ENCODE assay signal across 26 cellular contexts in the genomic region with DNA sequence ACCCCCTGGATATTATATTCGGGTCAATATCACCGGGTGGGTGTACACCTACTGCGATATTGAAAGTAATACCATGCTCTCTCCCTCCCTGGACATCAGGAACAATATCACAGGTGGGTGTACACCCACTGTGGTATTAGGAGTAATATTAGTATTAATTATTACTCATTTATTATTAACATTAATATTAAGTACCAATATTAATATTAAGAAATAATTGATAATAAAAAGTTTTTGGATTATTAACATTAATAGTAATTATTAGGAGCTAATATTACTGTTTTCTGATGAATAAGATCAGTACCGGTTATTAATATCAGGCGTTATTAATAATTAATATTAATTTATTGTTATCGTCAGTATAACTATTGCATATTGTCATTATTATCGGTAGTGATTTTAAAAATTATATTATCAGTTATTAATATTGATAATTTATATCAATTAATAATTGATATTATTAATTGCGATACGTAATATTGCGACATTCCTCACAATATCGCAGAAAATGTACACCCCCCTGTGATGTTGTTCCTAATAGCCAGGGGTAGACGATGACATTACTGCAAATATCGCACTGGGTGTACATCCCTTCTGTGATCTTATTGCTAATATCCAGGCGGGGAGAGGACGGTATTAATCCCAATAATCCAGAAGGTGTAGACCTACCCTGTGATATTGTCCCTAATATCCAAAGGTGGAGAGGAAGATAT. TPM values are rescaled to one million over a fixed set of nuclear protein-coding genes. Genes with fewer than 3 reads are reported as not detected.
DNase-seq lines count a peak whose midpoint lies in the region; ATAC-seq, FAIRE-seq and TF ChIP-seq lines count a peak whose summit lies in the region.
"Had no signal": no experiment of that assay in that cellular context is flagged by ENCODE, and none has a peak within 500 bp of the region (broad histone marks: within the 10 kb centered on the region; RNA-seq: fewer than 3 reads in every experiment).

No MANE protein-coding gene starts in this region.

- no peaks in the 10 kb centered on the region for H3K9me3 ChIP-seq in IMR-90 (ENCODE audit: control insufficient read depth, insufficient read depth, low read length)
- H3K9me3 ChIP-seq in osteoblast (ENCODE audit: low read depth, low read length), result no peaks in the 10 kb centered on the region
- H3K9me3 ChIP-seq: BE2C; BLaER1 treated with 17β-estradiol and CSF1 and Interleukin-3, amounts not matched to agents 10 nM and 100 nM had no signal

- no peak overlapping the region for H3K4me2 ChIP-seq in IMR-90 (ENCODE audit: low read depth, low read length)
- no peak overlapping the region for H3K4me2 ChIP-seq in osteoblast (ENCODE audit: insufficient read depth, low read length)
- H3K4me2 ChIP-seq: BLaER1 treated with 17β-estradiol and CSF1 and Interleukin-3, amounts not matched to agents 10 nM and 100 nM had no signal

- H2BK5ac ChIP-seq in IMR-90 (ENCODE audit: low read depth, low read length, poor library complexity, severe bottlenecking), result no peak overlapping the region

- H2AFZ ChIP-seq in IMR-90 (replicated peaks; ENCODE audit: low read length, poor library complexity) (no peak overlapping the region), osteoblast (ENCODE audit: low read length) (no peak overlapping the region)
- H2AFZ ChIP-seq: GM23248 had no signal

- no peaks in the 10 kb centered on the region for H3K79me2 ChIP-seq in osteoblast (ENCODE audit: insufficient read depth, low read length)

- dilution Hi-C loops in IMR-90 (cut with HindIII; ENCODE audit: low sequenced_read_pairs, unreplicated experiment), result no loop called here

- WGBS in IMR-90 (ENCODE audit: extremely low coverage in 2 of 2, insufficient read length in 1 of 2), 2 experiments, result no CpG with 5 or more reads among the region's 15 CpGs

- H3K27ac ChIP-seq in IMR-90 (ENCODE audit: insufficient read depth, low read length) (no peak overlapping the region), osteoblast (ENCODE audit: low read depth, low read length) (no peak overlapping the region)
- H3K27ac ChIP-seq: BLaER1 treated with 17β-estradiol and CSF1 and Interleukin-3, amounts not matched to agents 10 nM and 100 nM; GM23248 had no signal

- POLR2A ChIA-PET in IMR-90 (lab: Charles Lee; ENCODE audit: unreplicated experiment) (no interaction called here), T-cell (lab: Charles Lee) (no interaction called here)

- H3K27me3 Mint-ChIP-seq in natural killer cell treated with Interleukin-12 subunit alpha and Interleukin-12 subunit beta and Interleukin-15 and Interleukin-18, amount 100 ng/mL, for 72 hours, result peaks cover 13 to 29% of the 10 kb centered on the region in 2 donors
- peaks cover 45 to 59% of the 10 kb centered on the region in 2 donors for H3K27me3 Mint-ChIP-seq in T-cell

- no peak overlapping the region for H2AK9ac ChIP-seq in IMR-90 (replicated peaks; ENCODE audit: low read depth, low read length, poor library complexity)

- H3K4me3 Mint-ChIP-seq in natural killer cell treated with Interleukin-12 subunit alpha and Interleukin-12 subunit beta and Interleukin-15 and Interleukin-18, amount 100 ng/mL, for 72 hours, result no peak overlapping the region
- no peak overlapping the region for H3K4me3 Mint-ChIP-seq in T-cell
- H3K4me3 Mint-ChIP-seq: CD14-positive monocyte; CD4-positive, alpha-beta T cell; CD8-positive, alpha-beta memory T cell had no signal

- H4K5ac ChIP-seq in IMR-90 (ENCODE audit: low read depth, low read length), result no peak overlapping the region

- TF ChIP-seq CTCF in IMR-90 (conservative IDR thresholded peaks at IDR 0.05; ENCODE audit: low read depth, low read length), result no peak
- TF ChIP-seq CTCF in osteoblast (IDR thresholded peaks at IDR 0.05; ENCODE audit: extremely low read depth, low read depth, low read length), result no peak

- TF ChIP-seq POLR2A in IMR-90 (IDR thresholded peaks at IDR 0.05; ENCODE audit: low read depth, low read length), result no peak

- no peak overlapping the region for H3K56ac ChIP-seq in IMR-90 (ENCODE audit: extremely low read depth, insufficient read depth, low read length)

- no peak overlapping the region for H4K91ac ChIP-seq in IMR-90 (ENCODE audit: insufficient read depth, low read depth, low read length)

- H3K79me1 ChIP-seq in IMR-90 (ENCODE audit: low read depth in 1 of 2, low read length in 2 of 2), result no peaks in the 10 kb centered on the region

- no peak overlapping the region for H3K9ac ChIP-seq in IMR-90 (ENCODE audit: low read depth, low read length)
- H3K9ac ChIP-seq: BLaER1 treated with 17β-estradiol and CSF1 and Interleukin-3, amounts not matched to agents 10 nM and 100 nM; GM23248 had no signal

- CTCF ChIA-PET in IMR-90 (lab: Yijun Ruan, JAX), result no interaction called here
- CTCF ChIA-PET in T-cell (lab: Charles Lee), result interaction anchor here in 1 of 2 donors (0.5 kb wide), 1 partner anchor 72 kb away, joined by 3 read pairs; no protein-coding TSS in a partner anchor

- H3K4me3 ChIP-seq in IMR-90 (ENCODE audit: insufficient read depth, low read depth, low read length), result no peak overlapping the region
- H3K4me3 ChIP-seq in osteoblast (ENCODE audit: insufficient read depth, low read length), result no peak overlapping the region
- H3K4me3 ChIP-seq: BLaER1 treated with 17β-estradiol and CSF1 and Interleukin-3, amounts not matched to agents 10 nM and 100 nM; GM23248 had no signal

- H3K18ac ChIP-seq in IMR-90 (ENCODE audit: low read depth, low read length), result no peak overlapping the region

- no peak overlapping the region for H2AK5ac ChIP-seq in IMR-90 (ENCODE audit: low read depth, low read length)

- no peak overlapping the region for H3K14ac ChIP-seq in IMR-90 (replicated peaks; ENCODE audit: low read depth, low read length)

- no peak overlapping the region for H2BK20ac ChIP-seq in IMR-90 (ENCODE audit: low read depth, low read length)

- H4K8ac ChIP-seq in IMR-90 (ENCODE audit: low read depth in 2 of 2, low read length in 2 of 2), result no peak overlapping the region

- no peaks in the 10 kb centered on the region for H3K4me1 Mint-ChIP-seq in natural killer cell treated with Interleukin-12 subunit alpha and Interleukin-12 subunit beta and Interleukin-15 and Interleukin-18, amount 100 ng/mL, for 72 hours (ENCODE audit: low read depth in 2 of 2)
- H3K4me1 Mint-ChIP-seq in T-cell, result no peaks in the 10 kb centered on the region
- H3K4me1 Mint-ChIP-seq: CD14-positive monocyte; CD8-positive, alpha-beta memory T cell had no signal

- in situ Hi-C loops in IMR-90 (cut with MboI; ENCODE audit: low sequenced_read_pairs), result no loop called here

- H2BK120ac ChIP-seq in IMR-90 (ENCODE audit: low read depth, low read length), result no peak overlapping the region

- no peak for TF ChIP-seq RAD21 in IMR-90 (IDR thresholded peaks at IDR 0.05; ENCODE audit: low read length)

- no peak overlapping the region for H3K27ac Mint-ChIP-seq in natural killer cell treated with Interleukin-12 subunit alpha and Interleukin-12 subunit beta and Interleukin-15 and Interleukin-18, amount 100 ng/mL, for 72 hours
- H3K27ac Mint-ChIP-seq in T-cell, result no peak overlapping the region
- H3K27ac Mint-ChIP-seq: CD14-positive monocyte; CD4-positive, alpha-beta T cell; CD8-positive, alpha-beta memory T cell had no signal

- ATAC-seq in IMR-90 (ENCODE audit: low read depth), result no peak
- no peak for ATAC-seq in natural killer cell treated with Interleukin-12 subunit alpha and Interleukin-12 subunit beta and Interleukin-15 and Interleukin-18, amount 100 ng/mL, for 72 hours
- ATAC-seq in T-cell (replicated peaks in 1 of 4), result no peak

- intact Hi-C loops in IMR-90 (cut with micrococcal nuclease), result no loop called here

- H3K4me1 ChIP-seq in IMR-90 (ENCODE audit: control insufficient read depth, insufficient read depth, low read length) (no peaks in the 10 kb centered on the region), osteoblast (ENCODE audit: insufficient read depth, low read length) (no peaks in the 10 kb centered on the region)
- H3K4me1 ChIP-seq: BE2C; BLaER1 treated with 17β-estradiol and CSF1 and Interleukin-3, amounts not matched to agents 10 nM and 100 nM had no signal

- no peak overlapping the region for H3K23ac ChIP-seq in IMR-90 (ENCODE audit: low read depth, low read length)

- H3K36me3 ChIP-seq in IMR-90 (ENCODE audit: control insufficient read depth, insufficient read depth, low read length) (no peaks in the 10 kb centered on the region), osteoblast (ENCODE audit: insufficient read depth, low read length) (no peaks in the 10 kb centered on the region)
- H3K36me3 ChIP-seq: BE2C; BLaER1 treated with 17β-estradiol and CSF1 and Interleukin-3, amounts not matched to agents 10 nM and 100 nM had no signal

- H4K20me1 ChIP-seq in IMR-90 (ENCODE audit: insufficient read depth, low read length), result no peaks in the 10 kb centered on the region
- no peaks in the 10 kb centered on the region for H4K20me1 ChIP-seq in osteoblast (ENCODE audit: insufficient read depth, low read length)
- H4K20me1 ChIP-seq: BLaER1 treated with 17β-estradiol and CSF1 and Interleukin-3, amounts not matched to agents 10 nM and 100 nM had no signal

- no peak overlapping the region for H2BK15ac ChIP-seq in IMR-90 (ENCODE audit: low read depth, low read length)

- BruUV-seq in IMR-90 (replicated peaks; lab: Mats Ljungman, UMichigan), result no TSS peak

- DNase-seq in IMR-90 (no peak), osteoblast (ENCODE audit: insufficient read length, low spot score, missing footprints) (peak; percentile 3), DMS 273 (lab: John Stamatoyannopoulos, UW; ENCODE audit: unreplicated experiment) (no peak), T-cell (no peak)
- DNase-seq in natural killer cell treated with Interleukin-12 subunit alpha and Interleukin-12 subunit beta and Interleukin-15 and Interleukin-18, amount 100 ng/mL, for 72 hours (ENCODE audit: low spot score), result no peak
- no peak for DNase-seq in activated CD4-positive, CD25-positive, alpha-beta regulatory T cell (lab: John Stamatoyannopoulos, UW)
- DNase-seq: AML-193; BE2C; CD4-positive, alpha-beta T cell; CD8-positive, alpha-beta memory T cell; DMS53; DMS79 treated with DMSO at 0.1 percent for 48 hours; GM23248; HCEC 1CT had no signal

- FAIRE-seq in G401.6 (lab: Jason Lieb, UNC), result peak; percentile 78
- FAIRE-seq in colon (lab: Jason Lieb, UNC), result peak; percentile 21
- FAIRE-seq: D721Med, GM12892, H1 had no signal

- no peaks in the 10 kb centered on the region for H3K36me3 Mint-ChIP-seq in natural killer cell treated with Interleukin-12 subunit alpha and Interleukin-12 subunit beta and Interleukin-15 and Interleukin-18, amount 100 ng/mL, for 72 hours
- H3K36me3 Mint-ChIP-seq in T-cell, result no peaks in the 10 kb centered on the region
- H3K36me3 Mint-ChIP-seq: CD14-positive monocyte; CD8-positive, alpha-beta memory T cell had no signal

- H3K27me3 ChIP-seq in IMR-90 (ENCODE audit: control insufficient read depth, insufficient read depth, low read length), result peaks cover 23% of the 10 kb centered on the region
- peaks cover 19% of the 10 kb centered on the region for H3K27me3 ChIP-seq in osteoblast (ENCODE audit: insufficient read depth, low read length)
- H3K27me3 ChIP-seq: BLaER1 treated with 17β-estradiol and CSF1 and Interleukin-3, amounts not matched to agents 10 nM and 100 nM had no signal

- H3K9me3 Mint-ChIP-seq in natural killer cell treated with Interleukin-12 subunit alpha and Interleukin-12 subunit beta and Interleukin-15 and Interleukin-18, amount 100 ng/mL, for 72 hours, result no peaks in the 10 kb centered on the region
- H3K9me3 Mint-ChIP-seq in T-cell, result no peaks in the 10 kb centered on the region
- H3K9me3 Mint-ChIP-seq: CD4-positive, alpha-beta T cell; CD8-positive, alpha-beta memory T cell had no signal

- H3K4ac ChIP-seq in IMR-90 (ENCODE audit: low read depth, low read length), result no peak overlapping the region

- no peaks in the 10 kb centered on the region for H3K9me1 ChIP-seq in IMR-90 (ENCODE audit: insufficient read depth, low read length)

RNA-seq across cellular contexts. Expression of a gene that starts 17.0 kb away (rescaled TPM):
- total RNA-seq in IMR-90 (2012; rRNA removed), result not detected in 2 replicates
- polyA plus RNA-seq in IMR-90 (2012; rRNA removed), result not detected in 2 replicates
- 0.04 and 0.17 TPM in 2 replicates for polyA plus RNA-seq in IMR-90 (2012; cell fraction: cytosol; rRNA removed)
- 0.14 and 0.45 TPM in 2 replicates for polyA plus RNA-seq in IMR-90 (2012; cell fraction: nucleus; rRNA removed; ENCODE audit: low replicate concordance)
- under 0.01 TPM in 1 of 2 replicates, not detected in the other for total RNA-seq in osteoblast
- total RNA-seq in natural killer cell treated with Interleukin-12 subunit alpha and Interleukin-12 subunit beta and Interleukin-15 and Interleukin-18, amount 100 ng/mL, for 72 hours, result not detected
- under 1 TPM in 1 of 5 donors, not detected in 4; 0.41 TPM for total RNA-seq in T-cell
- total RNA-seq: A172; CD4-positive, alpha-beta T cell; CD8-positive, alpha-beta memory T cell; Daoy; G401; GM23248; H7 had no signal
- polyA plus RNA-seq: AG04450; CD14-positive monocyte; CD8-positive, alpha-beta memory T cell; GM23248 had no signal

RNA-seq across cellular contexts. Expression of a gene that starts 26.7 kb away (rescaled TPM):
- total RNA-seq in IMR-90 (2012; rRNA removed) (158 and 167 TPM in 2 replicates), osteoblast (49.5 and 64.4 TPM in 2 replicates), T-cell (10 to 100 TPM; 24.8 to 30.3 (median 25.9) TPM)
- 93.9 and 113 TPM in 2 replicates for polyA plus RNA-seq in IMR-90 (2012; rRNA removed)
- 181 and 193 TPM in 2 replicates for polyA plus RNA-seq in IMR-90 (2012; cell fraction: cytosol; rRNA removed)
- polyA plus RNA-seq in IMR-90 (2012; cell fraction: nucleus; rRNA removed; ENCODE audit: low replicate concordance), result 267 and 321 TPM in 2 replicates
- 10 to 100 TPM; 43.1 to 55.1 TPM for total RNA-seq in natural killer cell treated with Interleukin-12 subunit alpha and Interleukin-12 subunit beta and Interleukin-15 and Interleukin-18, amount 100 ng/mL, for 72 hours

RNA-seq across cellular contexts. Expression of a gene that starts 45.2 kb away (rescaled TPM):
- 6.6 and 23.1 TPM in 2 replicates for total RNA-seq in IMR-90 (2012; rRNA removed)
- 34.1 and 120 TPM in 2 replicates for polyA plus RNA-seq in IMR-90 (2012; rRNA removed)
- polyA plus RNA-seq in IMR-90 (2012; cell fraction: cytosol; rRNA removed), result 127 and 458 TPM in 2 replicates
- 1,801 and 2,637 TPM in 2 replicates for polyA plus RNA-seq in IMR-90 (2012; cell fraction: nucleus; rRNA removed; ENCODE audit: low replicate concordance)
- total RNA-seq in osteoblast, result 3.3 and 3.5 TPM in 2 replicates
- total RNA-seq in natural killer cell treated with Interleukin-12 subunit alpha and Interleukin-12 subunit beta and Interleukin-15 and Interleukin-18, amount 100 ng/mL, for 72 hours, result 1 to 10 TPM; 3.0 to 4.0 TPM
- total RNA-seq in T-cell, result 100 to 1,000 TPM in 1 of 5 donors, 10 to 100 TPM in 1, 1 to 10 TPM in 3; 5.9 to 103 (median 7.3) TPM
